Comparison of ENCODE assay signal across 22 cellular contexts in genomic region chr1:219322766-219323165, GRCh38.
DNase-seq lines count a peak whose midpoint lies in the region; ATAC-seq and TF ChIP-seq lines count a peak whose summit lies in the region.
"Had no signal": no experiment of that assay in that cellular context is flagged by ENCODE, and none has a peak within 500 bp of the region (broad histone marks: within the 10 kb centered on the region; RNA-seq: fewer than 3 reads in every experiment).

No MANE protein-coding gene starts in this region.

- H3K4ac ChIP-seq in IMR-90 (ENCODE audit: low read depth, low read length): no peak overlapping the region
- no peak overlapping the region for H3K4ac ChIP-seq in mesendoderm (ENCODE audit: low read depth, low read length)

- H3K79me1 ChIP-seq in IMR-90 (ENCODE audit: low read depth in 1 of 2, low read length in 2 of 2) (no peaks in the 10 kb centered on the region), mesendoderm (ENCODE audit: low read length) (no peaks in the 10 kb centered on the region)

- peak overlapping the region; percentile 74 for H3K27ac Mint-ChIP-seq in osteocyte (ENCODE audit: unreplicated experiment)

- H4K8ac ChIP-seq in IMR-90 (ENCODE audit: low read depth in 2 of 2, low read length in 2 of 2): no peak overlapping the region
- no peak overlapping the region for H4K8ac ChIP-seq in mesendoderm (ENCODE audit: low read depth, low read length)

- TF ChIP-seq POLR2A in IMR-90 (IDR thresholded peaks at IDR 0.05; ENCODE audit: low read depth, low read length): no peak
- no peak for TF ChIP-seq POLR2A in GM18505 (IDR thresholded peaks at IDR 0.05; ENCODE audit: borderline replicate concordance, extremely low read depth, insufficient read depth, insufficient read length)

- H4K91ac ChIP-seq in IMR-90 (ENCODE audit: insufficient read depth, low read depth, low read length): no peak overlapping the region

- H3K56ac ChIP-seq in IMR-90 (ENCODE audit: extremely low read depth, insufficient read depth, low read length) (no peak overlapping the region), mesendoderm (ENCODE audit: low read length) (no peak overlapping the region)

- CTCF ChIA-PET in IMR-90 (lab: Yijun Ruan, JAX): no interaction called here

- H3K23ac ChIP-seq in IMR-90 (ENCODE audit: low read depth, low read length): no peak overlapping the region
- H3K23ac ChIP-seq in mesendoderm (ENCODE audit: low read length): no peak overlapping the region

- H3K4me1 ChIP-seq in IMR-90 (ENCODE audit: control insufficient read depth, insufficient read depth, low read length) (peaks cover 10% of the 10 kb centered on the region), mesendoderm (ENCODE audit: control insufficient read depth, low read depth, low read length) (no peaks in the 10 kb centered on the region)

- H4K5ac ChIP-seq in IMR-90 (ENCODE audit: low read depth, low read length) (no peak overlapping the region), mesendoderm (ENCODE audit: low read length) (no peak overlapping the region)

- dilution Hi-C loops in IMR-90 (cut with HindIII; ENCODE audit: low sequenced_read_pairs, unreplicated experiment): no loop called here

- H3K79me2 ChIP-seq in mesendoderm (ENCODE audit: control insufficient read depth, insufficient read depth, low read length): no peaks in the 10 kb centered on the region

- H3K4me1 Mint-ChIP-seq in osteocyte (ENCODE audit: unreplicated experiment): peaks cover 40% of the 10 kb centered on the region

- H3K4me2 ChIP-seq in IMR-90 (ENCODE audit: low read depth, low read length): no peak overlapping the region
- no peak overlapping the region for H3K4me2 ChIP-seq in mesendoderm (ENCODE audit: low read length)

- H2AK5ac ChIP-seq in IMR-90 (ENCODE audit: low read depth, low read length) (no peak overlapping the region), mesendoderm (ENCODE audit: low read length) (no peak overlapping the region)

- TF ChIP-seq CTCF in IMR-90 (conservative IDR thresholded peaks at IDR 0.05; ENCODE audit: low read depth, low read length) (no peak), choroid plexus epithelial cell (conservative IDR thresholded peaks at IDR 0.05; ENCODE audit: low read depth, low read length) (no peak), fibroblast of the aortic adventitia (IDR thresholded peaks at IDR 0.05; ENCODE audit: insufficient read depth, low read length) (no peak), osteocyte (IDR thresholded peaks at IDR 0.05) (no peak)

- H3K4me3 ChIP-seq in IMR-90 (ENCODE audit: insufficient read depth, low read depth, low read length) (no peak overlapping the region), choroid plexus epithelial cell (ENCODE audit: low read depth, low read length) (no peak overlapping the region), fibroblast of the aortic adventitia (ENCODE audit: low read depth, low read length) (no peak overlapping the region), mesendoderm (ENCODE audit: low read length) (no peak overlapping the region)

- H3K36me3 Mint-ChIP-seq in osteocyte (ENCODE audit: unreplicated experiment): peaks cover 4% of the 10 kb centered on the region

- H3K14ac ChIP-seq in IMR-90 (replicated peaks; ENCODE audit: low read depth, low read length): no peak overlapping the region

- H2BK20ac ChIP-seq in IMR-90 (ENCODE audit: low read depth, low read length): no peak overlapping the region

- no peak overlapping the region for H3K4me3 Mint-ChIP-seq in osteocyte (ENCODE audit: unreplicated experiment)

- H3K27me3 Mint-ChIP-seq in osteocyte (ENCODE audit: unreplicated experiment): no peaks in the 10 kb centered on the region

- no TSS peak for BruUV-seq in IMR-90 (replicated peaks; lab: Mats Ljungman, UMichigan)

- peaks cover 1% of the 10 kb centered on the region for H3K9me3 Mint-ChIP-seq in osteocyte (ENCODE audit: unreplicated experiment)

- ATAC-seq in IMR-90 (ENCODE audit: low read depth) (no peak), GM18505 (IDR thresholded peaks at IDR 0.05; ENCODE audit: unreplicated experiment) (no peak)

- TF ChIP-seq RAD21 in IMR-90 (IDR thresholded peaks at IDR 0.05; ENCODE audit: low read length): no peak

- H3K36me3 ChIP-seq in IMR-90 (ENCODE audit: control insufficient read depth, insufficient read depth, low read length) (peaks cover 2% of the 10 kb centered on the region; the same call in 1 of the 2 replicates), mesendoderm (ENCODE audit: control insufficient read depth, insufficient read depth, low read length) (no peaks in the 10 kb centered on the region)

- in situ Hi-C loops in IMR-90 (cut with MboI; ENCODE audit: low sequenced_read_pairs): no loop called here

- H2BK120ac ChIP-seq in IMR-90 (ENCODE audit: low read depth, low read length): no peak overlapping the region
- no peak overlapping the region for H2BK120ac ChIP-seq in mesendoderm (ENCODE audit: low read depth, low read length)

- POLR2A ChIA-PET in IMR-90 (lab: Charles Lee; ENCODE audit: unreplicated experiment): no interaction called here

- H3K9ac ChIP-seq in IMR-90 (ENCODE audit: low read depth, low read length): no peak overlapping the region
- no peak overlapping the region for H3K9ac ChIP-seq in mesendoderm (ENCODE audit: low read length)

- H3K27me3 ChIP-seq in IMR-90 (ENCODE audit: control insufficient read depth, insufficient read depth, low read length) (peaks cover 5% of the 10 kb centered on the region), mesendoderm (ENCODE audit: insufficient read depth, low read length, poor library complexity) (no peaks in the 10 kb centered on the region)

- H4K20me1 ChIP-seq in IMR-90 (ENCODE audit: insufficient read depth, low read length): no peaks in the 10 kb centered on the region; the same call in 1 of the 2 replicates

- no peak overlapping the region for H2AK9ac ChIP-seq in IMR-90 (replicated peaks; ENCODE audit: low read depth, low read length, poor library complexity)

- no peaks in the 10 kb centered on the region for H3K9me3 ChIP-seq in IMR-90 (ENCODE audit: control insufficient read depth, insufficient read depth, low read length)

- peak overlapping the region; percentile 44; the same call in 1 of the 3 replicates for H2BK15ac ChIP-seq in IMR-90 (ENCODE audit: low read depth, low read length)
- no peak overlapping the region for H2BK15ac ChIP-seq in mesendoderm (replicated peaks; ENCODE audit: low read depth)

- H2AFZ ChIP-seq in IMR-90 (replicated peaks; ENCODE audit: low read length, poor library complexity): no peak overlapping the region

- no CpG with 5 or more reads among the region's 3 CpGs for WGBS in IMR-90 (ENCODE audit: extremely low coverage in 2 of 2, insufficient read length in 1 of 2), 2 experiments
- WGBS in mesendoderm (ENCODE audit: extremely low coverage, insufficient coverage, low lambda C conversion rate): no CpG with 5 or more reads among the region's 3 CpGs

- intact Hi-C loops in IMR-90 (cut with micrococcal nuclease): no loop called here

- H2BK5ac ChIP-seq in IMR-90 (ENCODE audit: low read depth, low read length, poor library complexity, severe bottlenecking) (no peak overlapping the region), mesendoderm (ENCODE audit: low read length) (no peak overlapping the region)

- H3K18ac ChIP-seq in IMR-90 (ENCODE audit: low read depth, low read length): no peak overlapping the region
- H3K18ac ChIP-seq in mesendoderm (ENCODE audit: low read length): no peak overlapping the region

- H3K27ac ChIP-seq in IMR-90 (ENCODE audit: insufficient read depth, low read length): no peak overlapping the region
- no peak overlapping the region for H3K27ac ChIP-seq in mesendoderm (ENCODE audit: low read depth, low read length)
- H3K27ac ChIP-seq: RWPE1 had no signal

- no peak for DNase-seq in IMR-90
- DNase-seq in choroid plexus epithelial cell (ENCODE audit: low read depth): peak; percentile 59
- DNase-seq in fibroblast of the aortic adventitia (ENCODE audit: low read depth): peak; percentile 47
- DNase-seq in osteocyte (ENCODE audit: extremely low spot score, unreplicated experiment): no peak
- no peak for DNase-seq in T-helper 2 cell
- DNase-seq in RKO (ENCODE audit: low spot score): no peak
- DNase-seq in mesendoderm: no peak
- DNase-seq: Calu3, DMS153, DND-41, KBM-7, MV-4-11, NCI-H1105, NCI-H1436 treated with DMSO at 0.1 percent for 48 hours, NCI-H187 treated with DMSO at 0.1 percent for 48 hours, NCI-H2107, NCI-H446, NCI-H526, NCI-H82, SHP77 had no signal

- H3K9me1 ChIP-seq in IMR-90 (ENCODE audit: insufficient read depth, low read length): no peaks in the 10 kb centered on the region; the same call in 1 of the 2 replicates

TF ChIP-seq in IMR-90, 13 proteins besides CTCF, POLR2A, EP300 and RAD21 (continues in another document):
- no peak for TF ChIP-seq BHLHE40 (IDR thresholded peaks at IDR 0.05; ENCODE audit: low read depth, low read length)
- no peak for TF ChIP-seq CEBPB (IDR thresholded peaks at IDR 0.05; ENCODE audit: low read depth, low read length)
- TF ChIP-seq USF2 (IDR thresholded peaks at IDR 0.05; ENCODE audit: low read depth, low read length): no peak
- TF ChIP-seq RFX5 (IDR thresholded peaks at IDR 0.05; ENCODE audit: low read depth, low read length): no peak
- TF ChIP-seq MAFK (IDR thresholded peaks at IDR 0.05; ENCODE audit: low read depth, low read length): no peak
- no peak for TF ChIP-seq CHD1 (IDR thresholded peaks at IDR 0.05; ENCODE audit: low read depth, low read length)
- no peak for TF ChIP-seq MAZ (IDR thresholded peaks at IDR 0.05; ENCODE audit: borderline replicate concordance, low read depth, low read length)
- TF ChIP-seq MXI1 (IDR thresholded peaks at IDR 0.05; ENCODE audit: borderline replicate concordance, low read depth, low read length): no peak
- TF ChIP-seq ELK1 (IDR thresholded peaks at IDR 0.05; ENCODE audit: borderline replicate concordance, low read depth, low read length): no peak
- no peak for TF ChIP-seq SMC3 (IDR thresholded peaks at IDR 0.05; ENCODE audit: low read depth, low read length)
- no peak for TF ChIP-seq FOS (IDR thresholded peaks at IDR 0.05; ENCODE audit: low read depth, low read length)

Comparison
In these comparisons a context has a peak if more than half of its experiments do, and no peak if none do; other contexts are left out.
1. DNase-seq: peak in choroid plexus epithelial cell (single experiment) and fibroblast of the aortic adventitia (single experiment); none in IMR-90 (single experiment), osteocyte (single experiment), T-helper 2 cell (0 of 5), RKO (single experiment) and mesendoderm (single experiment).